9 cellular contexts compared by ENCODE assay signal in the genomic region with DNA sequence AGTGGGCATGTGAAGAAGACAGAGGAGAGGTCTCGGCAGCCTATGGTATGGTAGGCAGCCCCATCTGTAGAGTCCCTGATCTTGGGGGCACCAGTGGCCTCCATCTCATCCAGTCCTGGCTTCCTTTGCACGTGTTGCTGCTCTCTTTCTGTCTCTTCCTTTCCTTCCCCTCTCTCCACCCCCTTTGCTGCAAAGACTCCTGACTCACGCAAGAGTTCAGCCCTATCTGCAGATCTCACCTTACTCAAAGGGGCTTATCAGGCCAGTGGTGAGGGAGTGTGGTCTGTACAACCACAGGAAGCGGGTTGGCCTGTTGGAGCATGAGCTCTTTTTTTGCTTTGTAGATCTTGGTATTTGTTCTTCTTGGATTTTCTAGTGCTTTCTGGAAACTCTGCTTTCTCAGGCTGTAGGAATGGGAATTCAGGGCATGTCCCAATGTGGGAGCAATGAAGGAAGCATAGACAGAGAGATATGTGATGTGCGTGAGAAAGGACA. TPM values are rescaled to one million over a fixed set of nuclear protein-coding genes. Genes with fewer than 3 reads are reported as not detected.
A peak's percentile ranks its signal among the peaks of the same experiment; 100 is the strongest.
DNase-seq lines count a peak whose midpoint lies in the region; ATAC-seq, FAIRE-seq and TF ChIP-seq lines count a peak whose summit lies in the region.
"Had no signal": no experiment of that assay in that cellular context is flagged by ENCODE, and none has a peak within 500 bp of the region (broad histone marks: within the 10 kb centered on the region; RNA-seq: fewer than 3 reads in every experiment).

No MANE protein-coding gene starts in this region.

- FAIRE-seq in GM12891 (lab: Jason Lieb, UNC): peak; percentile 76

- peaks cover 66% of the 10 kb centered on the region for H3K4me1 Mint-ChIP-seq in activated CD8-positive, alpha-beta memory T cell treated with anti-CD3 and anti-CD28 coated beads, Interleukin-2, amount 10 ng/mL, durations not matched to agents 7 days and 5 days

- H3K27me3 Mint-ChIP-seq in activated CD8-positive, alpha-beta memory T cell treated with anti-CD3 and anti-CD28 coated beads, Interleukin-2, amount 10 ng/mL, durations not matched to agents 7 days and 5 days: peaks cover 3% of the 10 kb centered on the region

- H3K27ac ChIP-seq in mesodermal cell (ENCODE audit: low read depth, low read length, severe bottlenecking) (peak overlapping the region; percentile 64), gastrocnemius medialis (no peak overlapping the region)
- H3K27ac ChIP-seq: dorsolateral prefrontal cortex had no signal

- no peak for DNase-seq in GM12891 (ENCODE audit: insufficient read length, low spot score)
- peak; percentile 82 for DNase-seq in HT1080 (ENCODE audit: low read depth)
- DNase-seq in activated CD8-positive, alpha-beta memory T cell treated with anti-CD3 and anti-CD28 coated beads, Interleukin-2, amount 10 ng/mL, durations not matched to agents 7 days and 5 days: peak; percentile 96
- no peak for DNase-seq in NCI-H2227 treated with DMSO at 0.1 percent for 48 hours (lab: John Stamatoyannopoulos, UW)
- no peak for DNase-seq in gastrocnemius medialis

- H3K27me3 ChIP-seq in gastrocnemius medialis: no peaks in the 10 kb centered on the region
- H3K27me3 ChIP-seq: dorsolateral prefrontal cortex had no signal

- no peak for TF ChIP-seq CTCF in gastrocnemius medialis (IDR thresholded peaks at IDR 0.05 in 4 of 5, conservative IDR thresholded peaks at IDR 0.05 in 1 of 5)

- no peaks in the 10 kb centered on the region for H3K9me3 Mint-ChIP-seq in activated CD8-positive, alpha-beta memory T cell treated with anti-CD3 and anti-CD28 coated beads, Interleukin-2, amount 10 ng/mL, durations not matched to agents 7 days and 5 days (ENCODE audit: low read depth)

- ATAC-seq in activated CD8-positive, alpha-beta memory T cell treated with anti-CD3 and anti-CD28 coated beads, Interleukin-2, amount 10 ng/mL, durations not matched to agents 7 days and 5 days: peak; percentile 97
- ATAC-seq in GM21526 (IDR thresholded peaks at IDR 0.05; ENCODE audit: low FRiP score, unreplicated experiment) (no peak), HG03521 (IDR thresholded peaks at IDR 0.05; ENCODE audit: unreplicated experiment) (no peak), gastrocnemius medialis (no peak)

- H3K4me3 ChIP-seq in mesodermal cell (ENCODE audit: extremely low read depth, insufficient read depth, low read length, poor library complexity, severe bottlenecking) (no peak overlapping the region), gastrocnemius medialis (no peak overlapping the region)
- H3K4me3 ChIP-seq: dorsolateral prefrontal cortex had no signal

- H3K9me3 ChIP-seq in mesodermal cell (ENCODE audit: control insufficient read depth, low read length): no peaks in the 10 kb centered on the region
- no peaks in the 10 kb centered on the region for H3K9me3 ChIP-seq in gastrocnemius medialis

- TF ChIP-seq POLR2A in GM12891 (IDR thresholded peaks at IDR 0.05; ENCODE audit: low read depth, low read length): no peak
- no peak for TF ChIP-seq POLR2A in gastrocnemius medialis (IDR thresholded peaks at IDR 0.05)

- H3K36me3 ChIP-seq in mesodermal cell (ENCODE audit: control insufficient read depth, insufficient read depth, low read length) (no peaks in the 10 kb centered on the region), gastrocnemius medialis (no peaks in the 10 kb centered on the region)

- peak overlapping the region; percentile 84 for H3K27ac Mint-ChIP-seq in activated CD8-positive, alpha-beta memory T cell treated with anti-CD3 and anti-CD28 coated beads, Interleukin-2, amount 10 ng/mL, durations not matched to agents 7 days and 5 days

- peaks cover 2% of the 10 kb centered on the region for H3K36me3 Mint-ChIP-seq in activated CD8-positive, alpha-beta memory T cell treated with anti-CD3 and anti-CD28 coated beads, Interleukin-2, amount 10 ng/mL, durations not matched to agents 7 days and 5 days

- peak overlapping the region; percentile 33 for H3K4me3 Mint-ChIP-seq in activated CD8-positive, alpha-beta memory T cell treated with anti-CD3 and anti-CD28 coated beads, Interleukin-2, amount 10 ng/mL, durations not matched to agents 7 days and 5 days

- in situ Hi-C loops in gastrocnemius medialis (cut with MboI; ENCODE audit: low sequenced_read_pairs in 4 of 4): no loop called here

- CTCF ChIA-PET in activated CD8-positive, alpha-beta memory T cell treated with anti-CD3 and anti-CD28 coated beads, Interleukin-2, amount 10 ng/mL, durations not matched to agents 7 days and 5 days (lab: Charles Lee): interaction anchor here (0.8 to 6.3 kb wide), 12 partner anchors 13 to 106 kb away, joined by 3 to 66 read pairs (median 6); a partner anchor contains a TSS

- H3K4me1 ChIP-seq in mesodermal cell (ENCODE audit: control insufficient read depth, insufficient read depth, low read length, poor library complexity, severe bottlenecking) (peaks cover 21% of the 10 kb centered on the region), gastrocnemius medialis (no peaks in the 10 kb centered on the region)

- intact Hi-C loops in gastrocnemius medialis (cut with DNase I; ENCODE audit: low total_unique reads): no loop called here

- WGBS in mesodermal cell (ENCODE audit: insufficient coverage in 2 of 2), 2 experiments: 59 to 88% methylated on average over 1 to 3 of the region's 5 CpGs

TF ChIP-seq in GM12891, 5 proteins besides CTCF, POLR2A, EP300 and RAD21:
- TF ChIP-seq PAX5 (IDR thresholded peaks at IDR 0.05; ENCODE audit: insufficient read depth, low read length, severe bottlenecking): no peak
- no peak for TF ChIP-seq TAF1 (IDR thresholded peaks at IDR 0.05; ENCODE audit: low read depth, low read length)
TF ChIP-seq in GM12891: peak in this region for 0.

RNA-seq across cellular contexts. Expression of a gene that starts 14.6 kb away (rescaled TPM):
- 2.1 TPM for polyA plus RNA-seq in GM12891 (2012; ENCODE audit: low read depth, missing spikeins)
- not detected in 2 replicates for total RNA-seq in HT1080 (2014; rRNA removed; shearing (Covaris generic))
- polyA plus RNA-seq in HT1080 (2015; cell fraction: cytosol; rRNA removed): not detected in 2 replicates
- not detected in 2 replicates for polyA plus RNA-seq in HT1080 (2015; cell fraction: nucleus; rRNA removed)
- total RNA-seq in activated CD8-positive, alpha-beta memory T cell treated with anti-CD3 and anti-CD28 coated beads, Interleukin-2, amount 10 ng/mL, durations not matched to agents 7 days and 5 days: not detected
- polyA plus RNA-seq in mesodermal cell (2013, experiment 1 of 2): not detected
- not detected for polyA plus RNA-seq in mesodermal cell (2013, experiment 2 of 2)
- not detected for total RNA-seq in gastrocnemius medialis

RNA-seq across cellular contexts. Expression of a gene that starts 58.2 kb away (rescaled TPM):
- polyA plus RNA-seq in GM12891 (2012; ENCODE audit: low read depth, missing spikeins): 6.7 TPM
- 21.1 and 33.7 TPM in 2 replicates for total RNA-seq in HT1080 (2014; rRNA removed; shearing (Covaris generic))
- polyA plus RNA-seq in HT1080 (2015; cell fraction: cytosol; rRNA removed): 33.5 and 42.7 TPM in 2 replicates
- 41.8 and 45.9 TPM in 2 replicates for polyA plus RNA-seq in HT1080 (2015; cell fraction: nucleus; rRNA removed)
- 10 to 100 TPM; 62.2 to 68.8 TPM for total RNA-seq in activated CD8-positive, alpha-beta memory T cell treated with anti-CD3 and anti-CD28 coated beads, Interleukin-2, amount 10 ng/mL, durations not matched to agents 7 days and 5 days
- polyA plus RNA-seq in mesodermal cell (2013, experiment 1 of 2): 19.9 TPM
- 22.8 TPM for polyA plus RNA-seq in mesodermal cell (2013, experiment 2 of 2)
- under 1 TPM in 2 of 4 donors, not detected in 2; 0.07 to 0.16 TPM for total RNA-seq in gastrocnemius medialis

Comparison
In these comparisons a context has a peak if more than half of its experiments do, and no peak if none do; other contexts are left out.
1. DNase-seq: peak in HT1080 (single experiment) and activated CD8-positive, alpha-beta memory T cell treated with anti-CD3 and anti-CD28 coated beads, Interleukin-2, amount 10 ng/mL, durations not matched to agents 7 days and 5 days (single experiment); none in GM12891 (single experiment), NCI-H2227 treated with DMSO at 0.1 percent for 48 hours (single experiment) and gastrocnemius medialis (0 of 2).
2. RNA of a gene that starts 58.2 kb away (total RNA-seq): 62.2 to 68.8 TPM in activated CD8-positive, alpha-beta memory T cell treated with anti-CD3 and anti-CD28 coated beads, Interleukin-2, amount 10 ng/mL, durations not matched to agents 7 days and 5 days and 21.1 to 33.7 TPM in HT1080; 0.07 to 0.16 TPM in gastrocnemius medialis; every median in the first group is over 10 times any median in the second.